ENCODE assay signal across 9 cellular contexts in the genomic region with DNA sequence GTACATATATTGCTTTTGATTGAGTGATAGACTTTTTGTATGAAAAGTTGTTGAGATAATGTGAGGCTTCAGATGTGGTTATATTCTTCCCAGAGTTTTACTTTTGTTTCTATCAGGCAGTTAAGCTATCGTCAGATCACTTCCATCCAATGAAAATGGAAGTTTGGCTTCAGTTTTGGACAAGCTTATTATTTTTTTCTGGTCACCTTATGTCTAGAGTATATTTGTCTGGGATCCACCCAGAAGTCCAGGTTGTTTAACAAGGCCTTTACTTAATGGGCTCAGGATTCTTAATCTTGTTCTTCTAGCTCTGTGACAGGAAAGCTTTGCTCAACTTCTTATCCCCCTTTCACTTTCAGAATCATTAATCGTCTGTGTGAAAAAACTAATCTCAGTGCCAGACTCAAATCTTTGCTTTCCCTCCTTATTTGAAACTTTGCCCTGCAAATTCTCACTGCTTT.
DNase-seq lines count a peak whose midpoint lies in the region; ATAC-seq and TF ChIP-seq lines count a peak whose summit lies in the region.
"Had no signal": no experiment of that assay in that cellular context is flagged by ENCODE, and none has a peak within 500 bp of the region (broad histone marks: within the 10 kb centered on the region; RNA-seq: fewer than 3 reads in every experiment).

No MANE protein-coding gene starts in this region.

- intact Hi-C loops in vagina (cut with DNase I) = no loop called here

- H3K4me3 Mint-ChIP-seq in activated naive CD8-positive, alpha-beta T cell treated with anti-CD3 and anti-CD28 coated beads for 36 hours = peak overlapping the region; percentile 74

- peak overlapping the region; percentile 51 for H3K27ac ChIP-seq in vagina

- TF ChIP-seq CTCF in vagina (IDR thresholded peaks at IDR 0.05) = no peak

- H3K9me3 Mint-ChIP-seq in activated naive CD8-positive, alpha-beta T cell treated with anti-CD3 and anti-CD28 coated beads for 36 hours = no peaks in the 10 kb centered on the region

- ATAC-seq in GM18873 (IDR thresholded peaks at IDR 0.05; ENCODE audit: low FRiP score, unreplicated experiment) (peak; percentile 65), HG02885 (IDR thresholded peaks at IDR 0.05; ENCODE audit: poor library complexity, unreplicated experiment) (peak; percentile 79), left lobe of liver (peak; percentile 73)
- ATAC-seq: Panc1 had no signal

- H3K27me3 ChIP-seq in vagina = no peaks in the 10 kb centered on the region

- no peak for DNase-seq in activated naive CD8-positive, alpha-beta T cell treated with anti-CD3 and anti-CD28 coated beads for 36 hours
- DNase-seq in left lobe of liver (ENCODE audit: low spot score) = no peak
- DNase-seq in vagina (ENCODE audit: extremely low spot score in 2 of 2) = no peak
- no peak for DNase-seq in NCI-H187 (lab: John Stamatoyannopoulos, UW)
- no peak for DNase-seq in stimulated activated CD4-positive, alpha-beta T cell treated with anti-CD3 and anti-CD28 coated beads, Interleukin-2, amount 100 ng/mL, for 48 hours
- no peak for DNase-seq in DMS79 (lab: John Stamatoyannopoulos, UW)

- no peaks in the 10 kb centered on the region for H3K27me3 Mint-ChIP-seq in activated naive CD8-positive, alpha-beta T cell treated with anti-CD3 and anti-CD28 coated beads for 36 hours

- peak overlapping the region; percentile 87 for H3K27ac Mint-ChIP-seq in activated naive CD8-positive, alpha-beta T cell treated with anti-CD3 and anti-CD28 coated beads for 36 hours

- H3K36me3 ChIP-seq in vagina = no peaks in the 10 kb centered on the region

- H3K9me3 ChIP-seq in vagina = no peaks in the 10 kb centered on the region

- H3K36me3 Mint-ChIP-seq in activated naive CD8-positive, alpha-beta T cell treated with anti-CD3 and anti-CD28 coated beads for 36 hours = peaks cover 27% of the 10 kb centered on the region

- peaks cover 27% of the 10 kb centered on the region for H3K4me1 ChIP-seq in vagina

- peaks cover 40% of the 10 kb centered on the region for H3K4me1 Mint-ChIP-seq in activated naive CD8-positive, alpha-beta T cell treated with anti-CD3 and anti-CD28 coated beads for 36 hours

- peak overlapping the region; percentile 9 to 28 for H3K4me3 ChIP-seq in vagina

- no peak for TF ChIP-seq POLR2A in vagina (IDR thresholded peaks at IDR 0.05)
